In the genomic region with DNA sequence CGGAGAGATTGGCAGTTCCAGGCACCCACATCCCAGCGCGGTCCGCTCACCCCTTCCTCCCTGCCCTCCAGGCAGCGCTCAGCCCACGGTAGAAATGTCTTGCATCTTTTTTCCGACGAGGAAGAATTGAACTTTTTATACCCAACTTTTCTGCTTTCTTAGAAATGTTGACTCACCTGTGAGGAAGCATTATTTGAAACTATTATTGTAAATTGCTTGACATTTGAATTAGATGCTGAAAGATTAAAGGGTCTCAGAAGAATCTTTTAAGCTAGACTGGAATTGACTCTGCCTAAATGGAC, we compare ENCODE assay signal across 8 cellular contexts. TPM values are rescaled to one million over a fixed set of nuclear protein-coding genes. Genes with fewer than 3 reads are reported as not detected.
DNase-seq lines count a peak whose midpoint lies in the region; ATAC-seq and TF ChIP-seq lines count a peak whose summit lies in the region.

No MANE protein-coding gene starts in this region.

- peaks cover 30% of the 10 kb centered on the region for H3K4me1 Mint-ChIP-seq in activated naive CD4-positive, alpha-beta T cell treated with anti-CD3 and anti-CD28 coated beads, Interleukin-2, amount 10 ng/mL, durations not matched to agents 7 days and 5 days

- TF ChIP-seq POLR2A in tibial nerve (IDR thresholded peaks at IDR 0.05) = no peak

- no peaks in the 10 kb centered on the region for H3K27me3 ChIP-seq in lower lobe of right lung (ENCODE audit: low read depth)
- no peaks in the 10 kb centered on the region for H3K27me3 ChIP-seq in tibial nerve

- no peak for TF ChIP-seq EP300 in tibial nerve (IDR thresholded peaks at IDR 0.05)

- H3K4me1 ChIP-seq in lower lobe of right lung = peaks cover 36% of the 10 kb centered on the region
- H3K4me1 ChIP-seq in tibial nerve = peaks cover 0 to 31% (median 6%) of the 10 kb centered on the region in 4 donors

- in situ Hi-C loops in astrocyte of the cerebellum (cut with HindIII; ENCODE audit: low sequenced_read_pairs) = no loop called here

- DNase-seq in activated naive CD4-positive, alpha-beta T cell treated with anti-CD3 and anti-CD28 coated beads, Interleukin-2, amount 10 ng/mL, durations not matched to agents 7 days and 5 days = no peak
- no peak for DNase-seq in activated naive CD4-positive, alpha-beta T cell treated with Interleukin-2 at 50 U/mL for 16 hours
- DNase-seq in astrocyte of the cerebellum (ENCODE audit: low read depth) (no peak), lower lobe of right lung (no peak), tibial nerve (ENCODE audit: low spot score in 2 of 2) (no peak), GM19238 (ENCODE audit: insufficient read length, low spot score) (no peak), GF-D8 (lab: John Stamatoyannopoulos, UW) (no peak)

- H3K9me3 Mint-ChIP-seq in activated naive CD4-positive, alpha-beta T cell treated with anti-CD3 and anti-CD28 coated beads, Interleukin-2, amount 10 ng/mL, durations not matched to agents 7 days and 5 days = no peaks in the 10 kb centered on the region

- H3K27ac Mint-ChIP-seq in activated naive CD4-positive, alpha-beta T cell treated with anti-CD3 and anti-CD28 coated beads, Interleukin-2, amount 10 ng/mL, durations not matched to agents 7 days and 5 days = no peak overlapping the region

- no peaks in the 10 kb centered on the region for H3K36me3 Mint-ChIP-seq in activated naive CD4-positive, alpha-beta T cell treated with anti-CD3 and anti-CD28 coated beads, Interleukin-2, amount 10 ng/mL, durations not matched to agents 7 days and 5 days

- H3K4me3 Mint-ChIP-seq in activated naive CD4-positive, alpha-beta T cell treated with anti-CD3 and anti-CD28 coated beads, Interleukin-2, amount 10 ng/mL, durations not matched to agents 7 days and 5 days = peak overlapping the region; percentile 79

- H3K36me3 ChIP-seq in lower lobe of right lung (no peaks in the 10 kb centered on the region), tibial nerve (no peaks in the 10 kb centered on the region)

- CTCF ChIA-PET in activated naive CD4-positive, alpha-beta T cell treated with anti-CD3 and anti-CD28 coated beads, Interleukin-2, amount 10 ng/mL, durations not matched to agents 7 days and 5 days (lab: Charles Lee) = interaction anchor here (0.8 to 0.9 kb wide), 2 partner anchors 163 to 394 kb away, joined by 5 to 6 read pairs; no protein-coding TSS in a partner anchor

- H3K4me3 ChIP-seq in astrocyte of the cerebellum (ENCODE audit: low read depth, low read length) (peak overlapping the region; percentile 50), lower lobe of right lung (peak overlapping the region; percentile 78), tibial nerve (peak overlapping the region; percentile 61 to 95 (median 90))

- intact Hi-C loops in lower lobe of right lung (cut with DNase I) = no loop called here

- H3K9me3 ChIP-seq in lower lobe of right lung (no peaks in the 10 kb centered on the region), tibial nerve (no peaks in the 10 kb centered on the region)

- H3K27ac ChIP-seq in lower lobe of right lung (peak overlapping the region; percentile 90), tibial nerve (peak overlapping the region; percentile 91 to 97 (median 94))

- ATAC-seq in lower lobe of right lung = no peak
- ATAC-seq in HG02642 (IDR thresholded peaks at IDR 0.05; ENCODE audit: poor library complexity, unreplicated experiment) = no peak

- 3% methylated on average over 8 of the region's 8 CpGs for WGBS in tibial nerve, 2 donors

- no peak for TF ChIP-seq CTCF in astrocyte of the cerebellum (IDR thresholded peaks at IDR 0.05; ENCODE audit: low read depth, low read length, missing control alignments)
- no peak for TF ChIP-seq CTCF in lower lobe of right lung (IDR thresholded peaks at IDR 0.05)
- no peak for TF ChIP-seq CTCF in tibial nerve (IDR thresholded peaks at IDR 0.05)

- peaks cover 52% of the 10 kb centered on the region for H3K27me3 Mint-ChIP-seq in activated naive CD4-positive, alpha-beta T cell treated with anti-CD3 and anti-CD28 coated beads, Interleukin-2, amount 10 ng/mL, durations not matched to agents 7 days and 5 days

RNA-seq across cellular contexts. Expression of gene SIPA1L2, which starts 0.9 kb away (rescaled TPM):
- total RNA-seq in lower lobe of right lung (45.5 TPM), tibial nerve (10 to 100 TPM; 29.8 to 56.4 (median 40.7) TPM)
